ENCODE assay signal across 9 cellular contexts in genomic region chr3:58899953-58900298, GRCh38.
DNase-seq lines count a peak whose midpoint lies in the region; ATAC-seq and TF ChIP-seq lines count a peak whose summit lies in the region.
"Had no signal": no experiment of that assay in that cellular context is flagged by ENCODE, and none has a peak within 500 bp of the region (broad histone marks: within the 10 kb centered on the region; RNA-seq: fewer than 3 reads in every experiment).

No MANE protein-coding gene starts in this region.

- DNase-seq in NCI-H226 (peak; percentile 67), lower lobe of right lung (no peak), NCI-H2227 treated with DMSO at 0.1 percent for 48 hours (lab: John Stamatoyannopoulos, UW) (no peak), dermis blood vessel endothelial cell (no peak), NOMO-1 treated with dmso at 0.1 percent for 144 hours (lab: John Stamatoyannopoulos, UW; ENCODE audit: unreplicated experiment) (no peak)
- DNase-seq in stimulated activated CD4-positive, alpha-beta T cell treated with anti-CD3 and anti-CD28 coated beads, Interleukin-4, amount 100 ng/mL, for 1 hour, result no peak
- DNase-seq: aorta had no signal

- intact Hi-C loops in lower lobe of right lung (cut with DNase I), result no loop called here

- no peak overlapping the region for H3K4me3 ChIP-seq in lower lobe of right lung

- peak; percentile 25 for ATAC-seq in GM18870 (IDR thresholded peaks at IDR 0.05; ENCODE audit: unreplicated experiment)
- peak; percentile 17 for ATAC-seq in HG02571 (IDR thresholded peaks at IDR 0.05; ENCODE audit: unreplicated experiment)
- no peak for ATAC-seq in lower lobe of right lung

- H3K36me3 ChIP-seq in lower lobe of right lung, result no peaks in the 10 kb centered on the region

- H3K27me3 ChIP-seq in lower lobe of right lung (ENCODE audit: low read depth), result no peaks in the 10 kb centered on the region

- H3K4me1 ChIP-seq in lower lobe of right lung, result peaks cover 13% of the 10 kb centered on the region

- no peak for TF ChIP-seq CTCF in lower lobe of right lung (IDR thresholded peaks at IDR 0.05)

- no peaks in the 10 kb centered on the region for H3K9me3 ChIP-seq in lower lobe of right lung

- H3K27ac ChIP-seq in lower lobe of right lung, result peak overlapping the region; percentile 39

Comparison
In these comparisons a context has a peak if more than half of its experiments do, and no peak if none do; other contexts are left out.
1. ATAC-seq: peak in GM18870 (single experiment) and HG02571 (single experiment); none in lower lobe of right lung (0 of 2).